8 cellular contexts compared by ENCODE assay signal in genomic region chr19:13154241-13154778, GRCh38. TPM values are rescaled to one million over a fixed set of nuclear protein-coding genes. Genes with fewer than 3 reads are reported as not detected.
DNase-seq lines count a peak whose midpoint lies in the region; TF ChIP-seq lines count a peak whose summit lies in the region.

No MANE protein-coding gene starts in this region.

- peak overlapping the region; percentile 100 for H3K4me3 ChIP-seq in mononuclear cell (ENCODE audit: low read length)

- H3K27me3 Mint-ChIP-seq in endothelial cell (ENCODE audit: unreplicated experiment): peaks cover 30% of the 10 kb centered on the region
- no peaks in the 10 kb centered on the region for H3K27me3 Mint-ChIP-seq in stimulated activated naive CD8-positive, alpha-beta T cell treated with anti-CD3 and anti-CD28 coated beads, Interleukin-15, Interleukin-2, amounts not matched to agents 100 ng/mL and 50 ng/mL, for 24 hours

- peaks cover 44% of the 10 kb centered on the region for H3K4me1 ChIP-seq in mononuclear cell (ENCODE audit: insufficient read depth, low read length)

- H3K27ac Mint-ChIP-seq in endothelial cell (ENCODE audit: unreplicated experiment): peak overlapping the region; percentile 100
- H3K27ac Mint-ChIP-seq in stimulated activated naive CD8-positive, alpha-beta T cell treated with anti-CD3 and anti-CD28 coated beads, Interleukin-15, Interleukin-2, amounts not matched to agents 100 ng/mL and 50 ng/mL, for 24 hours: peak overlapping the region; percentile 99

- H3K27me3 ChIP-seq in mononuclear cell (ENCODE audit: insufficient read depth, low read length): no peaks in the 10 kb centered on the region

- peak; percentile 17 to 63 for DNase-seq in NCI-H2081 (lab: John Stamatoyannopoulos, UW)
- DNase-seq in NCI-H2081 treated with DMSO at 0.1 percent for 48 hours (lab: John Stamatoyannopoulos, UW): no peak
- DNase-seq in NCI-H526 treated with DMSO at 0.1 percent for 48 hours (lab: John Stamatoyannopoulos, UW): peak; percentile 10
- peak; percentile 85 for DNase-seq in activated CD8-positive, alpha-beta memory T cell treated with anti-CD3 and anti-CD28 coated beads for 24 hours
- peak; percentile 26 for DNase-seq in endothelial cell (ENCODE audit: low spot score)
- DNase-seq in NCI-H1694 (lab: John Stamatoyannopoulos, UW): no peak

- peak overlapping the region; percentile 100 for H3K4me3 Mint-ChIP-seq in endothelial cell (ENCODE audit: unreplicated experiment)
- peak overlapping the region; percentile 99 for H3K4me3 Mint-ChIP-seq in stimulated activated naive CD8-positive, alpha-beta T cell treated with anti-CD3 and anti-CD28 coated beads, Interleukin-15, Interleukin-2, amounts not matched to agents 100 ng/mL and 50 ng/mL, for 24 hours

- no peaks in the 10 kb centered on the region for H3K9me3 ChIP-seq in mononuclear cell (ENCODE audit: low read depth, low read length)

- peaks cover 48% of the 10 kb centered on the region for H3K4me1 Mint-ChIP-seq in endothelial cell (ENCODE audit: unreplicated experiment)
- peaks cover 42% of the 10 kb centered on the region for H3K4me1 Mint-ChIP-seq in stimulated activated naive CD8-positive, alpha-beta T cell treated with anti-CD3 and anti-CD28 coated beads, Interleukin-15, Interleukin-2, amounts not matched to agents 100 ng/mL and 50 ng/mL, for 24 hours (ENCODE audit: low read depth)

- no peak for TF ChIP-seq CTCF in endothelial cell (IDR thresholded peaks at IDR 0.05; ENCODE audit: unreplicated experiment)

- H3K36me3 Mint-ChIP-seq in endothelial cell (ENCODE audit: low read depth, unreplicated experiment): peaks cover 28% of the 10 kb centered on the region
- peaks cover 29% of the 10 kb centered on the region for H3K36me3 Mint-ChIP-seq in stimulated activated naive CD8-positive, alpha-beta T cell treated with anti-CD3 and anti-CD28 coated beads, Interleukin-15, Interleukin-2, amounts not matched to agents 100 ng/mL and 50 ng/mL, for 24 hours (ENCODE audit: low read depth)

- no peaks in the 10 kb centered on the region for H3K9me3 Mint-ChIP-seq in endothelial cell (ENCODE audit: unreplicated experiment)
- no peaks in the 10 kb centered on the region for H3K9me3 Mint-ChIP-seq in stimulated activated naive CD8-positive, alpha-beta T cell treated with anti-CD3 and anti-CD28 coated beads, Interleukin-15, Interleukin-2, amounts not matched to agents 100 ng/mL and 50 ng/mL, for 24 hours

RNA-seq across cellular contexts. Expression of gene IER2, which starts 4.1 kb away (rescaled TPM):
- 115 TPM for total RNA-seq in endothelial cell (ENCODE audit: unreplicated experiment)
- 222 TPM for total RNA-seq in mononuclear cell

RNA-seq across cellular contexts. Expression of gene STX10, which starts 4.1 kb away (rescaled TPM):
- total RNA-seq in endothelial cell (ENCODE audit: unreplicated experiment): 31.8 TPM
- 71.7 TPM for total RNA-seq in mononuclear cell

RNA-seq across cellular contexts. Expression of gene NACC1, which starts 36.2 kb away (rescaled TPM):
- total RNA-seq in endothelial cell (ENCODE audit: unreplicated experiment): 112 TPM
- total RNA-seq in mononuclear cell: 16.0 TPM

RNA-seq across cellular contexts. Expression of gene TRMT1, which starts 37.8 kb away (rescaled TPM):
- 54.2 TPM for total RNA-seq in endothelial cell (ENCODE audit: unreplicated experiment)
- total RNA-seq in mononuclear cell: 30.7 TPM

RNA-seq across cellular contexts. Expression of gene LYL1, which starts 51.7 kb away (rescaled TPM):
- total RNA-seq in endothelial cell (ENCODE audit: unreplicated experiment): 68.6 TPM
- 20.5 TPM for total RNA-seq in mononuclear cell

Comparison
In these comparisons a context has a peak if more than half of its experiments do, and no peak if none do; other contexts are left out.
1. DNase-seq: peak in NCI-H2081 (2 of 2), NCI-H526 treated with DMSO at 0.1 percent for 48 hours (single experiment), activated CD8-positive, alpha-beta memory T cell treated with anti-CD3 and anti-CD28 coated beads for 24 hours (single experiment) and endothelial cell (single experiment); none in NCI-H2081 treated with DMSO at 0.1 percent for 48 hours (single experiment) and NCI-H1694 (single experiment).